ENCODE assay signal across 24 cellular contexts in genomic region chr4:158681630-158682029, GRCh38.
"Had no signal": no experiment of that assay in that cellular context is flagged by ENCODE, and none has a peak within 500 bp of the region (broad histone marks: within the 10 kb centered on the region; RNA-seq: fewer than 3 reads in every experiment).

No MANE protein-coding gene starts in this region.

- H3K9me3 ChIP-seq: esophagus squamous epithelium, psoas muscle, right lobe of liver, testis, tibial nerve, upper lobe of right lung, vagina had no signal

- H3K4me3 ChIP-seq: dorsolateral prefrontal cortex, esophagus squamous epithelium, lung, psoas muscle, right lobe of liver, testis, tibial nerve, upper lobe of right lung, vagina had no signal

- H3K27me3 ChIP-seq: dorsolateral prefrontal cortex, esophagus squamous epithelium, foreskin keratinocyte, right lobe of liver, testis, tibial nerve, upper lobe of right lung, vagina had no signal

- H3K27ac ChIP-seq: dorsolateral prefrontal cortex, esophagus squamous epithelium, foreskin keratinocyte, psoas muscle, right lobe of liver, testis, tibial nerve, upper lobe of right lung, vagina had no signal

- ATAC-seq: foreskin keratinocyte; naive thymus-derived CD4-positive, alpha-beta T cell; right lobe of liver; stimulated activated effector memory CD8-positive, alpha-beta T cell treated with anti-CD3 and anti-CD28 coated beads, Interleukin-12 subunit alpha, Interleukin-12 subunit beta, amount 100 ng/mL, for 72 hours; stimulated activated naive CD8-positive, alpha-beta T cell treated with anti-CD3 and anti-CD28 coated beads, Interleukin-15, Interleukin-2, amounts not matched to agents 100 U/mL and 50 U/mL, for 24 hours; upper lobe of right lung had no signal

- DNase-seq: cortex of kidney; dorsolateral prefrontal cortex; effector CD8-positive, alpha-beta T cell; esophagus squamous epithelium; foreskin keratinocyte; immature natural killer cell; kidney; left cardiac atrium; left ventricle myocardium superior; mesendoderm; naive thymus-derived CD4-positive, alpha-beta T cell; nephron progenitor cell; psoas muscle; retina; right lobe of liver; stimulated activated CD4-positive, alpha-beta T cell treated with anti-CD3 and anti-CD28 coated beads, Interleukin-4, amount 100 ng/mL, for 1 hour; stimulated activated CD8-positive, alpha-beta memory T cell treated with anti-CD3 and anti-CD28 coated beads, Interleukin-4, amount 100 ng/mL, for 48 hours; stimulated activated naive CD8-positive, alpha-beta T cell treated with anti-CD3 and anti-CD28 coated beads, Interleukin-15, Interleukin-2, amounts not matched to agents 100 U/mL and 50 U/mL, for 24 hours; testis; upper lobe of right lung had no signal

- H3K4me1 ChIP-seq: esophagus squamous epithelium, foreskin keratinocyte, psoas muscle, testis, tibial nerve, upper lobe of right lung, vagina had no signal

- H3K36me3 ChIP-seq: vagina had no signal
